In the genomic region with DNA sequence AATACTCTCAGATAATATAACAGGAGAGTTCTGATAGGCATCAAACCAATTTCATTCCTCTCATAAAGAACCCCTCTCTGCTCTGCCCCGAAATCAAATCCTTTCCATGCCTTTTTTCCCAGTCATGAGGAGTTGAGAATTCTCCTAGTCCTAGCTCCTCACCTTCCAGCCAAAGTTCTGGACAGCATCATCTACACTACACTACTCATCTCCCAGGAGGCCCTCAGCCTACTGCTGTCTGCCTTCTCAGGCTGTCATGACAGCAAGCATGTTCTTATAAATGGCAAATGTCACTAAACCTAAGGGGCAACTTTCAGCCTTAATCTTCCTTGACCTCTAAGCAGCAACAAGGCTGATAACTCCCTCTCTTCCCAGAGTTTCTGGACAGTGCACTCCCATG, we compare ENCODE assay signal across 21 cellular contexts. TPM values are rescaled to one million over a fixed set of nuclear protein-coding genes. Genes with fewer than 3 reads are reported as not detected.
"Had no signal": no experiment of that assay in that cellular context is flagged by ENCODE, and none has a peak within 500 bp of the region (broad histone marks: within the 10 kb centered on the region; RNA-seq: fewer than 3 reads in every experiment).

No MANE protein-coding gene starts in this region.

- H3K4me1 ChIP-seq: left ventricle myocardium inferior, lower lobe of right lung, testis, transverse colon had no signal

- H3K9me3 Mint-ChIP-seq: memory B cell; mesothelial cell of epicardium; natural killer cell; stimulated activated naive CD8-positive, alpha-beta T cell treated with anti-CD3 and anti-CD28 coated beads, Interleukin-15, Interleukin-2, amounts not matched to agents 100 ng/mL and 50 ng/mL, for 24 hours had no signal

- H3K27ac ChIP-seq: epithelial cell of prostate, esophagus muscularis mucosa, foreskin keratinocyte, left ventricle myocardium inferior, lower lobe of right lung, ovary, testis, transverse colon had no signal

- H3K27me3 Mint-ChIP-seq: effector memory CD8-positive, alpha-beta T cell had no signal

- H3K27ac Mint-ChIP-seq: effector memory CD8-positive, alpha-beta T cell; immature natural killer cell; memory B cell; mesothelial cell of epicardium; natural killer cell; stimulated activated effector memory CD8-positive, alpha-beta T cell treated with anti-CD3 and anti-CD28 coated beads, Interleukin-12 subunit alpha, Interleukin-12 subunit beta, amount 100 ng/mL, for 72 hours; stimulated activated naive CD8-positive, alpha-beta T cell treated with anti-CD3 and anti-CD28 coated beads, Interleukin-15, Interleukin-2, amounts not matched to agents 100 ng/mL and 50 ng/mL, for 24 hours had no signal

- FAIRE-seq: keratinocyte had no signal

- H3K36me3 ChIP-seq: esophagus muscularis mucosa, left ventricle myocardium inferior, lower lobe of right lung, ovary, transverse colon had no signal

- DNase-seq: effector memory CD8-positive, alpha-beta T cell; foreskin keratinocyte; immature natural killer cell; left ventricle myocardium inferior; lower lobe of right lung; natural killer cell; nucleus accumbens; ovary; stimulated activated CD4-positive, alpha-beta T cell treated with anti-CD3 and anti-CD28 coated beads, Interleukin-2, amount 100 ng/mL, for 48 hours; stimulated activated CD8-positive, alpha-beta memory T cell treated with anti-CD3 and anti-CD28 coated beads, Interleukin-4, amount 100 ng/mL, for 48 hours; testis; transverse colon had no signal

- H3K36me3 Mint-ChIP-seq: immature natural killer cell; memory B cell; mesothelial cell of epicardium; natural killer cell; stimulated activated effector memory CD8-positive, alpha-beta T cell treated with anti-CD3 and anti-CD28 coated beads, Interleukin-12 subunit alpha, Interleukin-12 subunit beta, amount 100 ng/mL, for 72 hours had no signal

- H3K4me3 Mint-ChIP-seq: effector memory CD8-positive, alpha-beta T cell; immature natural killer cell; memory B cell; mesothelial cell of epicardium; natural killer cell; neural crest cell; stimulated activated effector memory CD8-positive, alpha-beta T cell treated with anti-CD3 and anti-CD28 coated beads, Interleukin-12 subunit alpha, Interleukin-12 subunit beta, amount 100 ng/mL, for 72 hours; stimulated activated naive CD8-positive, alpha-beta T cell treated with anti-CD3 and anti-CD28 coated beads, Interleukin-15, Interleukin-2, amounts not matched to agents 100 ng/mL and 50 ng/mL, for 24 hours had no signal

- H3K9me3 ChIP-seq: esophagus muscularis mucosa, left ventricle myocardium inferior, lower lobe of right lung, ovary, testis, transverse colon had no signal

- H3K27me3 ChIP-seq: esophagus muscularis mucosa, foreskin keratinocyte, ovary, testis, transverse colon had no signal

- H3K4me1 Mint-ChIP-seq: immature natural killer cell; memory B cell; natural killer cell; stimulated activated effector memory CD8-positive, alpha-beta T cell treated with anti-CD3 and anti-CD28 coated beads, Interleukin-12 subunit alpha, Interleukin-12 subunit beta, amount 100 ng/mL, for 72 hours had no signal

- H3K4me2 ChIP-seq: smooth muscle cell had no signal

- H3K4me3 ChIP-seq: esophagus muscularis mucosa, left ventricle myocardium inferior, lower lobe of right lung, ovary, smooth muscle cell, testis, transverse colon had no signal

RNA-seq across cellular contexts. Expression of gene MAPK10, which starts 26.6 kb away (rescaled TPM):
- polyA plus RNA-seq: immature natural killer cell had no signal
